Comparison of ENCODE assay signal across 10 cellular contexts in genomic region chr9:77820293-77820954, GRCh38.
DNase-seq lines count a peak whose midpoint lies in the region; ATAC-seq and TF ChIP-seq lines count a peak whose summit lies in the region.
"Had no signal": no experiment of that assay in that cellular context is flagged by ENCODE, and none has a peak within 500 bp of the region (broad histone marks: within the 10 kb centered on the region; RNA-seq: fewer than 3 reads in every experiment).

No MANE protein-coding gene starts in this region.

- H2BK15ac ChIP-seq in mesendoderm (replicated peaks; ENCODE audit: low read depth) = no peak overlapping the region

- WGBS in mesendoderm (ENCODE audit: extremely low coverage, insufficient coverage, low lambda C conversion rate) = no CpG with 5 or more reads among the region's 3 CpGs

- H4K20me1 ChIP-seq in DND-41 (ENCODE audit: insufficient read depth, low read length) = peaks cover 5% of the 10 kb centered on the region

- H3K4ac ChIP-seq in mesendoderm (ENCODE audit: low read depth, low read length) = no peak overlapping the region

- no peak for DNase-seq in DND-41
- peak; percentile 89 for DNase-seq in M059J (ENCODE audit: low read depth)
- peak; percentile 77 for DNase-seq in astrocyte of the spinal cord (ENCODE audit: low read depth, low spot score)
- no peak for DNase-seq in mesendoderm
- DNase-seq in upper lobe of right lung = no peak
- DNase-seq in cardiac septum (ENCODE audit: low spot score) = no peak
- no peak for DNase-seq in activated naive CD4-positive, alpha-beta T cell treated with anti-CD3 and anti-CD28 coated beads, Interleukin-2, amount 10 ng/mL, durations not matched to agents 7 days and 5 days
- DNase-seq: NCI-H1694 treated with DMSO at 0.1 percent for 48 hours, pancreas had no signal

- peaks cover 6% of the 10 kb centered on the region; the same call in 1 of the 2 replicates for H3K36me3 ChIP-seq in DND-41 (ENCODE audit: insufficient read depth, low read length)
- H3K36me3 ChIP-seq in mesendoderm (ENCODE audit: control insufficient read depth, insufficient read depth, low read length) = no peaks in the 10 kb centered on the region
- H3K36me3 ChIP-seq in upper lobe of right lung = no peaks in the 10 kb centered on the region
- H3K36me3 ChIP-seq: pancreas had no signal

- H3K9me3 ChIP-seq in DND-41 (ENCODE audit: insufficient read depth, low read length, severe bottlenecking) (no peaks in the 10 kb centered on the region), upper lobe of right lung (no peaks in the 10 kb centered on the region)
- H3K9me3 ChIP-seq: pancreas had no signal

- intact Hi-C loops in upper lobe of right lung (cut with DNase I) (no loop called here), cardiac septum (cut with DNase I) (no loop called here)

- H3K27ac ChIP-seq in DND-41 (ENCODE audit: low read length) = 0 out of 2 replicates have a peak overlapping the region, but pooled peaks have one; percentile 13
- H3K27ac ChIP-seq in mesendoderm (ENCODE audit: low read depth, low read length) = no peak overlapping the region
- H3K27ac ChIP-seq in upper lobe of right lung = no peak overlapping the region
- H3K27ac ChIP-seq: pancreas had no signal

- H4K8ac ChIP-seq in mesendoderm (ENCODE audit: low read depth, low read length) = no peak overlapping the region

- H3K18ac ChIP-seq in mesendoderm (ENCODE audit: low read length) = no peak overlapping the region

- H3K4me2 ChIP-seq in DND-41 (ENCODE audit: insufficient read depth, low read length) (no peak overlapping the region), mesendoderm (ENCODE audit: low read length) (no peak overlapping the region)

- H3K4me1 ChIP-seq in DND-41 (ENCODE audit: insufficient read depth, low read length) = no peaks in the 10 kb centered on the region; the same call in 1 of the 2 replicates
- H3K4me1 ChIP-seq in mesendoderm (ENCODE audit: control insufficient read depth, low read depth, low read length) = peaks cover 10% of the 10 kb centered on the region
- peaks cover 11% of the 10 kb centered on the region for H3K4me1 ChIP-seq in upper lobe of right lung
- H3K4me1 ChIP-seq: pancreas had no signal

- no peak overlapping the region for H2AFZ ChIP-seq in DND-41 (ENCODE audit: low read depth, low read length)

- H3K36me3 Mint-ChIP-seq in activated naive CD4-positive, alpha-beta T cell treated with anti-CD3 and anti-CD28 coated beads, Interleukin-2, amount 10 ng/mL, durations not matched to agents 7 days and 5 days = peaks cover 12% of the 10 kb centered on the region

- no peak overlapping the region for H4K5ac ChIP-seq in mesendoderm (ENCODE audit: low read length)

- H3K27ac Mint-ChIP-seq in activated naive CD4-positive, alpha-beta T cell treated with anti-CD3 and anti-CD28 coated beads, Interleukin-2, amount 10 ng/mL, durations not matched to agents 7 days and 5 days = no peak overlapping the region

- peak overlapping the region; percentile 30 for H2BK5ac ChIP-seq in mesendoderm (ENCODE audit: low read length)

- no peaks in the 10 kb centered on the region for H3K27me3 Mint-ChIP-seq in activated naive CD4-positive, alpha-beta T cell treated with anti-CD3 and anti-CD28 coated beads, Interleukin-2, amount 10 ng/mL, durations not matched to agents 7 days and 5 days

- H3K4me3 Mint-ChIP-seq in activated naive CD4-positive, alpha-beta T cell treated with anti-CD3 and anti-CD28 coated beads, Interleukin-2, amount 10 ng/mL, durations not matched to agents 7 days and 5 days = no peak overlapping the region

- in situ Hi-C loops in astrocyte of the spinal cord (cut with HindIII; ENCODE audit: low sequenced_read_pairs) = no loop called here

- H3K56ac ChIP-seq in mesendoderm (ENCODE audit: low read length) = peak overlapping the region; percentile 38

- no peak overlapping the region for H3K23ac ChIP-seq in mesendoderm (ENCODE audit: low read length)

- H3K4me1 Mint-ChIP-seq in activated naive CD4-positive, alpha-beta T cell treated with anti-CD3 and anti-CD28 coated beads, Interleukin-2, amount 10 ng/mL, durations not matched to agents 7 days and 5 days = peaks cover 17% of the 10 kb centered on the region

- CTCF ChIA-PET in activated naive CD4-positive, alpha-beta T cell treated with anti-CD3 and anti-CD28 coated beads, Interleukin-2, amount 10 ng/mL, durations not matched to agents 7 days and 5 days (lab: Charles Lee) = no interaction called here

- TF ChIP-seq CTCF in DND-41 (IDR thresholded peaks at IDR 0.05; ENCODE audit: borderline replicate concordance, extremely low read depth, low read length, poor library complexity, severe bottlenecking) (no peak), astrocyte of the spinal cord (IDR thresholded peaks at IDR 0.05; ENCODE audit: low read depth, low read length) (no peak), upper lobe of right lung (IDR thresholded peaks at IDR 0.05) (no peak)

- H2BK120ac ChIP-seq in mesendoderm (ENCODE audit: low read depth, low read length) = no peak overlapping the region

- no peaks in the 10 kb centered on the region for H3K9me3 Mint-ChIP-seq in activated naive CD4-positive, alpha-beta T cell treated with anti-CD3 and anti-CD28 coated beads, Interleukin-2, amount 10 ng/mL, durations not matched to agents 7 days and 5 days

- H3K79me2 ChIP-seq in DND-41 (ENCODE audit: insufficient read depth, low read length) (peaks cover 40% of the 10 kb centered on the region), mesendoderm (ENCODE audit: control insufficient read depth, insufficient read depth, low read length) (no peaks in the 10 kb centered on the region)

- no peak overlapping the region for H2AK5ac ChIP-seq in mesendoderm (ENCODE audit: low read length)

- H3K4me3 ChIP-seq in DND-41 (ENCODE audit: low read depth in 1 of 2, low read length in 2 of 2) (no peak overlapping the region), astrocyte of the spinal cord (ENCODE audit: low read depth, low read length) (no peak overlapping the region), mesendoderm (ENCODE audit: low read length) (no peak overlapping the region), upper lobe of right lung (no peak overlapping the region)
- H3K4me3 ChIP-seq: pancreas had no signal

- H3K9ac ChIP-seq in DND-41 (ENCODE audit: low read depth, low read length) = no peak overlapping the region
- no peak overlapping the region for H3K9ac ChIP-seq in mesendoderm (ENCODE audit: low read length)

- H3K27me3 ChIP-seq in DND-41 (ENCODE audit: insufficient read depth, low read length, poor library complexity) = no peaks in the 10 kb centered on the region
- no peaks in the 10 kb centered on the region for H3K27me3 ChIP-seq in mesendoderm (ENCODE audit: insufficient read depth, low read length, poor library complexity)
- H3K27me3 ChIP-seq in upper lobe of right lung = no peaks in the 10 kb centered on the region
- H3K27me3 ChIP-seq: pancreas had no signal

- no peaks in the 10 kb centered on the region for H3K79me1 ChIP-seq in mesendoderm (ENCODE audit: low read length)

- ATAC-seq in DND-41 (ENCODE audit: insufficient read depth, low read depth) = no peak
- no peak for ATAC-seq in upper lobe of right lung
- ATAC-seq in HG03196 (IDR thresholded peaks at IDR 0.05; ENCODE audit: unreplicated experiment) = no peak

Comparison
In these comparisons a context has a peak if more than half of its experiments do, and no peak if none do; other contexts are left out.
1. DNase-seq: peak in M059J (single experiment) and astrocyte of the spinal cord (single experiment); none in DND-41 (single experiment), mesendoderm (single experiment), upper lobe of right lung (single experiment), cardiac septum (single experiment) and activated naive CD4-positive, alpha-beta T cell treated with anti-CD3 and anti-CD28 coated beads, Interleukin-2, amount 10 ng/mL, durations not matched to agents 7 days and 5 days (single experiment).